In genomic region chr13:46684287-46685001, GRCh38 we compare ENCODE assay signal across 10 cellular contexts.
DNase-seq lines count a peak whose midpoint lies in the region; ATAC-seq and TF ChIP-seq lines count a peak whose summit lies in the region.
"Had no signal": no experiment of that assay in that cellular context is flagged by ENCODE, and none has a peak within 500 bp of the region (broad histone marks: within the 10 kb centered on the region; RNA-seq: fewer than 3 reads in every experiment).

No MANE protein-coding gene starts in this region.

- no peaks in the 10 kb centered on the region for H3K9me2 ChIP-seq in hepatocyte (replicated peaks; ENCODE audit: insufficient read depth)

- intact Hi-C loops in ovary (cut with DNase I), result no loop called here

- peak overlapping the region; percentile 40 for H3K4me2 ChIP-seq in hepatocyte

- peak; percentile 41 for DNase-seq in EL
- DNase-seq in WTC11 (ENCODE audit: low spot score), result no peak
- DNase-seq in hepatocyte (ENCODE audit: low spot score), result no peak
- DNase-seq in retinal pigment epithelial cell (ENCODE audit: low read depth), result no peak
- no peak for DNase-seq in suprapubic skin (ENCODE audit: low spot score in 2 of 2)
- DNase-seq in SW480 (ENCODE audit: low spot score), result no peak
- DNase-seq in NAMALWA (ENCODE audit: low spot score), result no peak
- no peak for DNase-seq in ovary
- DNase-seq: naive B cell had no signal

- H3K27ac Mint-ChIP-seq in WTC11, result peak overlapping the region; percentile 93

- H2AFZ ChIP-seq in hepatocyte, result no peak overlapping the region

- no peaks in the 10 kb centered on the region for H4K20me1 ChIP-seq in hepatocyte (ENCODE audit: insufficient read depth, poor library complexity, severe bottlenecking)

- peak overlapping the region; percentile 33 for H3K27ac ChIP-seq in hepatocyte
- no peak overlapping the region for H3K27ac ChIP-seq in suprapubic skin
- no peak overlapping the region for H3K27ac ChIP-seq in ovary

- H3K4me3 Mint-ChIP-seq in WTC11, result no peak overlapping the region
- H3K4me3 Mint-ChIP-seq: naive B cell had no signal

- no peaks in the 10 kb centered on the region for H3K9me3 Mint-ChIP-seq in WTC11
- H3K9me3 Mint-ChIP-seq: naive B cell had no signal

- TF ChIP-seq EP300 in suprapubic skin (IDR thresholded peaks at IDR 0.05) (no peak), ovary (IDR thresholded peaks at IDR 0.05) (no peak)

- CTCF ChIA-PET in WTC11 (lab: Charles Lee), result interaction anchor here (1.2 to 1.4 kb wide), 2 partner anchors 16 to 18 kb away, joined by 5 to 7 read pairs; no protein-coding TSS in a partner anchor

- H3K36me3 ChIP-seq in hepatocyte (replicated peaks; ENCODE audit: insufficient read depth, low read depth) (no peaks in the 10 kb centered on the region), suprapubic skin (peaks cover 3% of the 10 kb centered on the region), ovary (no peaks in the 10 kb centered on the region)

- peak; percentile 95 for ATAC-seq in WTC11
- ATAC-seq: esophagus mucosa had no signal

- POLR2A ChIA-PET in WTC11 (lab: Charles Lee), result no interaction called here

- peaks cover 50% of the 10 kb centered on the region for H3K4me1 Mint-ChIP-seq in WTC11

- H3K79me2 ChIP-seq in hepatocyte, result peaks cover 31% of the 10 kb centered on the region

- H3K27me3 ChIP-seq in hepatocyte (no peaks in the 10 kb centered on the region), suprapubic skin (no peaks in the 10 kb centered on the region), ovary (no peaks in the 10 kb centered on the region)

- H3K36me3 Mint-ChIP-seq in WTC11, result 0 out of 2 replicates have a peak, but pooled peaks cover 4% of the 10 kb centered on the region

- TF ChIP-seq CTCF in WTC11 (IDR thresholded peaks at IDR 0.05), result no peak
- TF ChIP-seq CTCF in hepatocyte (IDR thresholded peaks at IDR 0.05; ENCODE audit: poor library complexity), result no peak
- peak; percentile 22 for TF ChIP-seq CTCF in retinal pigment epithelial cell (conservative IDR thresholded peaks at IDR 0.05; ENCODE audit: low read depth, low read length)
- TF ChIP-seq CTCF in suprapubic skin (IDR thresholded peaks at IDR 0.05), result no peak
- TF ChIP-seq CTCF in ovary (IDR thresholded peaks at IDR 0.05), result no peak

- H3K4me3 ChIP-seq in hepatocyte (no peak overlapping the region), retinal pigment epithelial cell (ENCODE audit: low read length) (no peak overlapping the region), suprapubic skin (no peak overlapping the region), ovary (no peak overlapping the region)

- 38% methylated on average over 3 of the region's 3 CpGs for WGBS in hepatocyte (ENCODE audit: low lambda C conversion rate, missing lambda C conversion rate)
- WGBS in suprapubic skin, result 74% methylated on average over 3 of the region's 3 CpGs
- WGBS in ovary, 3 donors, result 73 to 79% (median 75%) methylated on average over 3 of the region's 3 CpGs

- H3K9me3 ChIP-seq in hepatocyte (ENCODE audit: low read depth) (no peaks in the 10 kb centered on the region), suprapubic skin (no peaks in the 10 kb centered on the region), ovary (no peaks in the 10 kb centered on the region)

- TF ChIP-seq POLR2A in suprapubic skin (IDR thresholded peaks at IDR 0.05) (no peak), ovary (IDR thresholded peaks at IDR 0.05) (no peak)

- peaks cover 31% of the 10 kb centered on the region for H3K4me1 ChIP-seq in hepatocyte (ENCODE audit: insufficient read depth)
- peaks cover 17% of the 10 kb centered on the region for H3K4me1 ChIP-seq in suprapubic skin
- peaks cover 4% of the 10 kb centered on the region for H3K4me1 ChIP-seq in ovary (ENCODE audit: insufficient read depth)

- no peaks in the 10 kb centered on the region for H3K27me3 Mint-ChIP-seq in WTC11 (ENCODE audit: low read depth)
- H3K27me3 Mint-ChIP-seq: naive B cell had no signal

TF ChIP-seq in WTC11, 78 proteins besides CTCF, POLR2A, EP300 and RAD21:
- TF ChIP-seq OVOL2 (CRISPR knock-in tag; IDR thresholded peaks at IDR 0.05; ENCODE audit: borderline replicate concordance) (no peak), ESRRA (CRISPR knock-in tag; IDR thresholded peaks at IDR 0.05; ENCODE audit: borderline replicate concordance) (no peak), FOXP4 (CRISPR knock-in tag; IDR thresholded peaks at IDR 0.05) (no peak), ZNF263 (CRISPR knock-in tag; IDR thresholded peaks at IDR 0.05; ENCODE audit: low read depth) (no peak), CREM (CRISPR knock-in tag; IDR thresholded peaks at IDR 0.05) (no peak), USF1 (CRISPR knock-in tag; IDR thresholded peaks at IDR 0.05) (no peak), AR (CRISPR knock-in tag; IDR thresholded peaks at IDR 0.05) (no peak), NR2C2 (CRISPR knock-in tag; IDR thresholded peaks at IDR 0.05) (no peak), CBFB (CRISPR knock-in tag; IDR thresholded peaks at IDR 0.05; ENCODE audit: low read depth) (no peak), ZNF281 (CRISPR knock-in tag; IDR thresholded peaks at IDR 0.05) (no peak), ZNF219 (CRISPR knock-in tag; IDR thresholded peaks at IDR 0.05; ENCODE audit: borderline replicate concordance) (no peak)
